1 cellular context compared by ENCODE assay signal in genomic region chr17:6651483-6652452, GRCh38.
TF ChIP-seq lines count a peak whose summit lies in the region.

Gene C17orf100 (plus strand): TSS chr17:6651762. CDS start chr17:6651914, 152 bp downstream.
Gene MED31 (minus strand): TSS chr17:6651605. CDS start chr17:6651528, 77 bp downstream.

TF ChIP-seq in K562, 482 proteins besides CTCF, POLR2A, EP300 and RAD21 (continued from another document):
- TF ChIP-seq THRA (IDR thresholded peaks at IDR 0.05): no peak
